ENCODE assay signal across 8 cellular contexts in genomic region chr1:151346769-151347522, GRCh38. TPM values are rescaled to one million over a fixed set of nuclear protein-coding genes. Genes with fewer than 3 reads are reported as not detected.
DNase-seq lines count a peak whose midpoint lies in the region; ATAC-seq, FAIRE-seq and TF ChIP-seq lines count a peak whose summit lies in the region.

Gene RFX5 (minus strand): TSS chr1:151347252. CDS start chr1:151346320, 932 bp downstream.

- H3K27ac Mint-ChIP-seq in type B pancreatic cell, result peak within 1 kb of the TSS; percentile 99

- H3K9me3 ChIP-seq in adrenal gland (replicated peaks in 1 of 3) (no peaks in the 10 kb centered on the region), heart left ventricle (peaks cover 0 to 9% (median 0%) of the 10 kb centered on the region in 12 donors)

- peak within 1 kb of the TSS; percentile 98 for H3K4me3 Mint-ChIP-seq in type B pancreatic cell

- ATAC-seq in HG02852 (IDR thresholded peaks at IDR 0.05; ENCODE audit: unreplicated experiment) (peak; percentile 95), heart left ventricle (peak; percentile 98 to 99 (median 99))

- H3K36me3 ChIP-seq in adrenal gland (replicated peaks in 1 of 2) (peaks cover 0 to 29% of the 10 kb centered on the region in 2 donors), heart left ventricle (peaks cover 0 to 42% (median 32%) of the 10 kb centered on the region in 9 donors)

- H3K27me3 ChIP-seq in adrenal gland (no peaks in the 10 kb centered on the region), heart left ventricle (no peaks in the 10 kb centered on the region)

- WGBS in adrenal gland, 4 donors, result 0 to 1% (median 0%) methylated on average over 23 to 38 of the region's 38 CpGs
- WGBS in heart left ventricle, 4 donors, result 0 to 1% (median 1%) methylated on average over 38 of the region's 38 CpGs

- H3K4me1 ChIP-seq in adrenal gland (replicated peaks in 1 of 2) (peaks cover 8 to 14% of the 10 kb centered on the region in 2 donors), heart left ventricle (peaks cover 0 to 26% (median 9%) of the 10 kb centered on the region in 12 donors)

- no peaks in the 10 kb centered on the region for H3K27me3 Mint-ChIP-seq in type B pancreatic cell

- DNase-seq in GM12892 (ENCODE audit: insufficient read length), result peak; percentile 78
- DNase-seq in NCI-H146 (lab: John Stamatoyannopoulos, UW), result peak; percentile 96
- DNase-seq in T-helper 1 cell, result peak; percentile 88 to 99 (median 92)
- DNase-seq in adrenal gland, result peak; percentile 93 to 99 (median 97)
- DNase-seq in heart left ventricle, result peak; percentile 94 to 96 (median 95)
- peak; percentile 98 for DNase-seq in pons (ENCODE audit: low spot score)
- peak; percentile 92 for DNase-seq in type B pancreatic cell (ENCODE audit: extremely low spot score, unreplicated experiment)

- H3K4me3 ChIP-seq in adrenal gland (peak within 1 kb of the TSS in 3 of 4 donors; percentile 16 to 71 (median 47)), heart left ventricle (peak within 1 kb of the TSS; percentile 55 to 95 (median 76))

- H3K4me1 Mint-ChIP-seq in type B pancreatic cell (ENCODE audit: unreplicated experiment), result peaks cover 22% of the 10 kb centered on the region

- H3K9me3 Mint-ChIP-seq in type B pancreatic cell, result no peaks in the 10 kb centered on the region

- peak within 1 kb of the TSS; percentile 74 to 93 (median 80) for H3K27ac ChIP-seq in adrenal gland
- H3K27ac ChIP-seq in heart left ventricle, result peak within 1 kb of the TSS; percentile 79 to 96 (median 90)

- TF ChIP-seq POLR2A in GM12892 (IDR thresholded peaks at IDR 0.05; ENCODE audit: low read depth, low read length) (peak; percentile 70), adrenal gland (IDR thresholded peaks at IDR 0.05) (peak; percentile 71 to 90), heart left ventricle (IDR thresholded peaks at IDR 0.05) (peak in 1 of 2 donors; percentile 63)

- TF ChIP-seq CTCF in adrenal gland (IDR thresholded peaks at IDR 0.05) (no peak), heart left ventricle (IDR thresholded peaks at IDR 0.05) (peak in 1 of 12 donors; percentile 16), type B pancreatic cell (conservative IDR thresholded peaks at IDR 0.05) (no peak)

- peaks cover 8% of the 10 kb centered on the region for H3K36me3 Mint-ChIP-seq in type B pancreatic cell

- peak; percentile 94 for FAIRE-seq in GM12892 (lab: Jason Lieb, UNC)

- intact Hi-C loops in adrenal gland (cut with DNase I) (no loop called here), heart left ventricle (cut with DNase I) (loop anchor here in 5 of 10 donors (2.0 to 10.0 kb wide), 4 partner anchors 50 to 152 kb away; partner anchors contain the start of genes PSMB4 (in 5 of the 5), PIP5K1A (in 1 of the 5), VPS72 (in 1 of the 5) and ZNF687 (in 1 of the 5))

RNA-seq across cellular contexts. Expression of gene RFX5, which starts in this region (rescaled TPM):
- 133 TPM for polyA plus RNA-seq in GM12892 (2012; ENCODE audit: missing spikeins)
- total RNA-seq in adrenal gland, result 10 to 100 TPM; 37.2 to 82.5 (median 61.6) TPM
- 10 to 100 TPM; 22.6 to 38.0 (median 37.9) TPM for polyA plus RNA-seq in adrenal gland
- 10 to 100 TPM; 14.0 to 49.3 (median 22.1) TPM for total RNA-seq in heart left ventricle
- 10 to 100 TPM; 10.8 to 11.3 TPM for polyA plus RNA-seq in heart left ventricle
- total RNA-seq in type B pancreatic cell (ENCODE audit: low replicate concordance), result 27.3 and 66.5 TPM in 2 replicates

Comparison
In these comparisons a context has a peak if more than half of its experiments do, and no peak if none do; other contexts are left out.
1. Peak in every context shown above with its lines: DNase-seq, ATAC-seq, H3K4me3 ChIP-seq and H3K27ac ChIP-seq.